Comparison of ENCODE assay signal across 12 cellular contexts in genomic region chr2:73956211-73956865, GRCh38.
"Had no signal": no experiment of that assay in that cellular context is flagged by ENCODE, and none has a peak within 500 bp of the region (broad histone marks: within the 10 kb centered on the region; RNA-seq: fewer than 3 reads in every experiment).

No MANE protein-coding gene starts in this region.

- DNase-seq: activated CD8-positive, alpha-beta memory T cell treated with anti-CD3 and anti-CD28 coated beads, Interleukin-2, amount 50 U/mL, for 48 hours; activated naive CD4-positive, alpha-beta T cell; colonic mucosa; effector CD8-positive, alpha-beta T cell; erythroblast; retina; stimulated activated CD4-positive, alpha-beta T cell treated with anti-CD3 and anti-CD28 coated beads, Interleukin-15, amount 100 ng/mL, for 24 hours; stimulated activated CD4-positive, alpha-beta T cell treated with anti-CD3 and anti-CD28 coated beads, Interleukin-4, amount 100 ng/mL, for 24 hours; thyroid gland had no signal

- H3K4me1 ChIP-seq: colonic mucosa, thyroid gland had no signal

- ATAC-seq: activated CD4-positive, CD25-positive, alpha-beta regulatory T cell treated with anti-CD3 and anti-CD28 coated beads, Interleukin-2, amount 50 U/mL, for 24 hours; SK-N-SH treated with all-trans-retinoic acid at 6 μM for 48 hours had no signal

- H3K79me2 ChIP-seq: hepatocyte had no signal

- H3K27ac ChIP-seq: colonic mucosa, hepatocyte, thyroid gland had no signal

- H3K4me2 ChIP-seq: hepatocyte had no signal

- H3K27me3 ChIP-seq: colonic mucosa, hepatocyte, thyroid gland had no signal

- H3K9me3 ChIP-seq: colonic mucosa, thyroid gland had no signal

- H3K4me3 ChIP-seq: colonic mucosa, hepatocyte, thyroid gland had no signal

- H2AFZ ChIP-seq: hepatocyte had no signal
